8 cellular contexts compared by ENCODE assay signal in the genomic region with DNA sequence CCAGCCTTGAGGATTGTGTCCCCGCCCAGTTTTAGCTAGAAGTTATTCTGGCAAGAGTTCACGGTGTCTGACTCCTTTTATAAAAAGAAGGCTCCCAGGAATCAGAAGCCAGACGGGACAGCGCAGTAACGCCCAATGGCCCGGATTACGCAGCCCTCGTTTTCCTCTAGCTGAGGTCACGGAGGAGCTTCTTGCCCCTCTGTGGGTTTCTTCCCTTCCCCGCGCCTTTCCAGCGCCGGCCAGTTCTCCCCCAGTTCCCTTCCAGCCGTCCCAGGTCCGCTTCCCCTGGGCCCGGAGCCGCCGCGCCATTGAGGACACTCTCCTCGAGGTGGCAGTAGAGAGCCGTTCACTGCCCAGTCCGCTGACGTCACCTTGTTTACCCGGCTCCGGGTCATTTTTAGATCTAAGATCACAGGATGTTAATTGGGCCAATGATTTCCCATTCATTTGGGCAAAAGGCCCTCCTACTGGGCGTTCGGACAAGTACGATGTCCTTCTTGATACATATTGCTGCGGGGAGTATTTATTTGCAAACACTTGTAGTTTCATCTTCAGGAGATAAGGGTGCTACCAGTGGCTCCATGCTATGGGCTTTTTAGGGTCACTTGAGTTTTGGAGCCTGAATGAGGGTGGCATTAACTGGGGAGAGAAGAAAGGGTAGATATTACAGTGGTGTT.
DNase-seq lines count a peak whose midpoint lies in the region; ATAC-seq, FAIRE-seq and TF ChIP-seq lines count a peak whose summit lies in the region.

No MANE protein-coding gene starts in this region.

- peak overlapping the region; percentile 43 for H3K4me3 ChIP-seq in lower lobe of right lung

- H3K4me1 Mint-ChIP-seq in activated CD8-positive, alpha-beta T cell treated with anti-CD3 and anti-CD28 coated beads for 36 hours (ENCODE audit: low read depth) = peaks cover 24% of the 10 kb centered on the region

- intact Hi-C loops in activated CD8-positive, alpha-beta T cell treated with anti-CD3 and anti-CD28 coated beads for 36 hours (cut with micrococcal nuclease) = loop anchor here (5.0 to 10.0 kb wide), 3 partner anchors 88 to 278 kb away; a partner anchor contains a TSS
- intact Hi-C loops in lower lobe of right lung (cut with DNase I) = no loop called here

- peaks cover 8% of the 10 kb centered on the region for H3K4me1 ChIP-seq in lower lobe of right lung

- H3K36me3 ChIP-seq in lower lobe of right lung = no peaks in the 10 kb centered on the region

- FAIRE-seq in GM19239 (lab: Jason Lieb, UNC) = peak; percentile 95

- H3K9me3 Mint-ChIP-seq in activated CD8-positive, alpha-beta T cell treated with anti-CD3 and anti-CD28 coated beads for 36 hours = no peaks in the 10 kb centered on the region

- H3K27ac ChIP-seq in lower lobe of right lung = peak overlapping the region; percentile 7

- ATAC-seq in activated CD8-positive, alpha-beta T cell treated with anti-CD3 and anti-CD28 coated beads for 36 hours = peak; percentile 90
- ATAC-seq in lower lobe of right lung = peak; percentile 98

- no peaks in the 10 kb centered on the region for H3K27me3 Mint-ChIP-seq in activated CD8-positive, alpha-beta T cell treated with anti-CD3 and anti-CD28 coated beads for 36 hours

- peak; percentile 89 for TF ChIP-seq CTCF in activated CD8-positive, alpha-beta T cell treated with anti-CD3 and anti-CD28 coated beads for 36 hours (IDR thresholded peaks at IDR 0.05)
- peak; percentile 96 for TF ChIP-seq CTCF in lower lobe of right lung (IDR thresholded peaks at IDR 0.05)

- peak; percentile 91 for DNase-seq in Ammon's horn (ENCODE audit: low spot score)
- peak; percentile 54 for DNase-seq in GM19239 (ENCODE audit: insufficient read length, low spot score)
- peak; percentile 87 for DNase-seq in HK-2 (ENCODE audit: unreplicated experiment)
- peak; percentile 75 for DNase-seq in NCI-H774 (lab: John Stamatoyannopoulos, UW)
- peak; percentile 88 for DNase-seq in activated CD8-positive, alpha-beta T cell treated with anti-CD3 and anti-CD28 coated beads for 36 hours
- DNase-seq in ecto neural progenitor cell (ENCODE audit: low spot score) = peak; percentile 91
- peak; percentile 90 for DNase-seq in lower lobe of right lung
- peak; percentile 71 to 81 for DNase-seq in stimulated activated CD4-positive, alpha-beta T cell treated with anti-CD3 and anti-CD28 coated beads, Interleukin-4, amount 100 ng/mL, for 4 hours

- peak overlapping the region; percentile 63 for H3K4me3 Mint-ChIP-seq in activated CD8-positive, alpha-beta T cell treated with anti-CD3 and anti-CD28 coated beads for 36 hours

- H3K27ac Mint-ChIP-seq in activated CD8-positive, alpha-beta T cell treated with anti-CD3 and anti-CD28 coated beads for 36 hours = peak overlapping the region; percentile 87

- CTCF ChIA-PET in activated CD8-positive, alpha-beta T cell treated with anti-CD3 and anti-CD28 coated beads for 36 hours (lab: Charles Lee) = interaction anchor here (0.5 to 3.2 kb wide), 29 partner anchors 10 to 394 kb away, joined by 3 to 19 read pairs (median 4); no protein-coding TSS in a partner anchor

- H3K27me3 ChIP-seq in lower lobe of right lung (ENCODE audit: low read depth) = no peaks in the 10 kb centered on the region

- POLR2A ChIA-PET in activated CD8-positive, alpha-beta T cell treated with anti-CD3 and anti-CD28 coated beads for 36 hours (lab: Charles Lee) = no interaction called here

- no peaks in the 10 kb centered on the region for H3K9me3 ChIP-seq in lower lobe of right lung

- no peaks in the 10 kb centered on the region for H3K36me3 Mint-ChIP-seq in activated CD8-positive, alpha-beta T cell treated with anti-CD3 and anti-CD28 coated beads for 36 hours (ENCODE audit: low read depth)

Comparison
In these comparisons a context has a peak if more than half of its experiments do, and no peak if none do; other contexts are left out.
1. Peak in every context shown above with its lines: DNase-seq, ATAC-seq, H3K4me3 ChIP-seq and H3K27ac ChIP-seq.